In genomic region chr6:139977887-139978332, GRCh38 we compare ENCODE assay signal across 1 cellular context.
TF ChIP-seq lines count a peak whose summit lies in the region.

No MANE protein-coding gene starts in this region.

TF ChIP-seq in HEK293, 187 proteins besides CTCF, POLR2A, EP300 and RAD21 (continued from another document and continues in another):
- TF ChIP-seq ZSCAN18 (tag by site-specific recombination; IDR thresholded peaks at IDR 0.05) (no peak; the same call in 1 of the 2 replicates), ZXDB (tag by site-specific recombination; IDR thresholded peaks at IDR 0.05) (peak; percentile 76), TSHZ1 (tag by site-specific recombination; IDR thresholded peaks at IDR 0.05; ENCODE audit: borderline replicate concordance) (peak; percentile 28; the same call in 1 of the 2 replicates), SP2 (tag by site-specific recombination; IDR thresholded peaks at IDR 0.05) (no peak), GFI1B (tag by site-specific recombination; IDR thresholded peaks at IDR 0.05) (peak; percentile 83), ZNF394 (tag by site-specific recombination; IDR thresholded peaks at IDR 0.05; ENCODE audit: borderline replicate concordance) (peak; percentile 64; the same call in 1 of the 2 replicates), TRIM28 (IDR thresholded peaks at IDR 0.05; ENCODE audit: borderline replicate concordance, low read length) (peak; percentile 93; the same call in 1 of the 2 replicates), ZNF133 (tag by site-specific recombination; IDR thresholded peaks at IDR 0.05) (no peak), PATZ1 (tag by site-specific recombination; IDR thresholded peaks at IDR 0.05) (no peak), HIC1 (tag by site-specific recombination; IDR thresholded peaks at IDR 0.05) (peak; percentile 64), ZNF707 (tag by site-specific recombination; IDR thresholded peaks at IDR 0.05) (no peak), ZNF560 (tag by site-specific recombination; IDR thresholded peaks at IDR 0.05; ENCODE audit: borderline replicate concordance) (no peak), ZNF518A (tag by site-specific recombination; conservative IDR thresholded peaks at IDR 0.05; ENCODE audit: low read depth) (0 out of 2 replicates have a peak, but pooled peaks have one; percentile 23), ZSCAN30 (tag by site-specific recombination; IDR thresholded peaks at IDR 0.05) (no peak), ZFHX2 (tag by site-specific recombination; conservative IDR thresholded peaks at IDR 0.05) (no peak), ZBTB10 (tag by site-specific recombination; IDR thresholded peaks at IDR 0.05) (0 out of 2 replicates have a peak, but pooled peaks have one; percentile 40), ZNF404 (tag by site-specific recombination; IDR thresholded peaks at IDR 0.05) (no peak), ZNF169 (tag by site-specific recombination; IDR thresholded peaks at IDR 0.05) (no peak), KLF8 (tag by site-specific recombination; IDR thresholded peaks at IDR 0.05) (peak; percentile 47; the same call in 1 of the 2 replicates), ELK4 (IDR thresholded peaks at IDR 0.05; ENCODE audit: borderline replicate concordance, low read depth, low read length) (no peak), ZNF18 (tag by site-specific recombination; IDR thresholded peaks at IDR 0.05) (no peak), ZNF26 (tag by site-specific recombination; IDR thresholded peaks at IDR 0.05) (no peak), ZNF544 (tag by site-specific recombination; IDR thresholded peaks at IDR 0.05) (no peak), ZBTB21 (tag by site-specific recombination; IDR thresholded peaks at IDR 0.05) (peak; percentile 94), ZNF280C (tag by site-specific recombination; IDR thresholded peaks at IDR 0.05) (no peak), ZNF776 (tag by site-specific recombination; IDR thresholded peaks at IDR 0.05; ENCODE audit: borderline replicate concordance) (no peak), SCRT1 (tag by site-specific recombination; IDR thresholded peaks at IDR 0.05; ENCODE audit: borderline replicate concordance) (no peak), ZNF626 (tag by site-specific recombination; IDR thresholded peaks at IDR 0.05) (no peak)
